Comparison of ENCODE assay signal across 1 cellular context in the genomic region with DNA sequence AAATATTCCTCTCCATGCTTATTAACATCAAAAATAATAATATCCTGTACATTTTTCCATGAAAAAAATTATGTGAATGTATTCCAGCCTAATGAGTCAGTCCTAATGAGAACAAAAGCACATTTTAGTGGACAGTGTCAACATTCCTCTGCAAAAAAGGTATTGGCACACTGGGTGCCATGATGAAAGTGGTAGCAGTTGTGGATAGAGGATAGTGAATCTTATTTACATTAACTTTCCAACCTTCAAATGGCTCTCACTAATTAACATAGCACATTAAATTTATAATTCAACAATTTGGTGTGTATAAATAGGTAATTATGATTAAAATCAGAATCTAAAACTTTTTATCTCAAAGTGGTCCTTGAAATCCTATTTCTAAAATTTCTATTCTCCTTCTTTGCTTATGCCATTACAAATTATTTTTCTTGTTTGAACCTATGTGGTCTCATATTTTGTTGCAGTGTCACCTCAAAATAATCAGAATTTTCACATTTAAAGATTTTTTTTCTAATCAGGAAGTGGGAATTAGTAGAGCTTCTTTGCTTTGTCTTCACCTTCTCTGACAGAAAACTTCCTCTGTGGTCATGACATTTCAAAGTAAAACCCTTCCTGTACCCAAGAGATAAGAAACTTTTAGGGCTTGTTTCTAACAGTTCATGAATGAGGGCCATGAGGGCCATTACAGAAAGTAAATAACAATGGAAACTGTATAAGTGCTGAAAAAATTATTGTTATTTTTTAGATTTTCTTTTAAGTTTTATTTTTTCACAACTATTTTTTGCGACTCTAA.
TF ChIP-seq lines count a peak whose summit lies in the region.

No MANE protein-coding gene starts in this region.

TF ChIP-seq in K562, 482 proteins besides CTCF, POLR2A, EP300 and RAD21 (continued from another document and continues in another):
- TF ChIP-seq, protein P1, sequence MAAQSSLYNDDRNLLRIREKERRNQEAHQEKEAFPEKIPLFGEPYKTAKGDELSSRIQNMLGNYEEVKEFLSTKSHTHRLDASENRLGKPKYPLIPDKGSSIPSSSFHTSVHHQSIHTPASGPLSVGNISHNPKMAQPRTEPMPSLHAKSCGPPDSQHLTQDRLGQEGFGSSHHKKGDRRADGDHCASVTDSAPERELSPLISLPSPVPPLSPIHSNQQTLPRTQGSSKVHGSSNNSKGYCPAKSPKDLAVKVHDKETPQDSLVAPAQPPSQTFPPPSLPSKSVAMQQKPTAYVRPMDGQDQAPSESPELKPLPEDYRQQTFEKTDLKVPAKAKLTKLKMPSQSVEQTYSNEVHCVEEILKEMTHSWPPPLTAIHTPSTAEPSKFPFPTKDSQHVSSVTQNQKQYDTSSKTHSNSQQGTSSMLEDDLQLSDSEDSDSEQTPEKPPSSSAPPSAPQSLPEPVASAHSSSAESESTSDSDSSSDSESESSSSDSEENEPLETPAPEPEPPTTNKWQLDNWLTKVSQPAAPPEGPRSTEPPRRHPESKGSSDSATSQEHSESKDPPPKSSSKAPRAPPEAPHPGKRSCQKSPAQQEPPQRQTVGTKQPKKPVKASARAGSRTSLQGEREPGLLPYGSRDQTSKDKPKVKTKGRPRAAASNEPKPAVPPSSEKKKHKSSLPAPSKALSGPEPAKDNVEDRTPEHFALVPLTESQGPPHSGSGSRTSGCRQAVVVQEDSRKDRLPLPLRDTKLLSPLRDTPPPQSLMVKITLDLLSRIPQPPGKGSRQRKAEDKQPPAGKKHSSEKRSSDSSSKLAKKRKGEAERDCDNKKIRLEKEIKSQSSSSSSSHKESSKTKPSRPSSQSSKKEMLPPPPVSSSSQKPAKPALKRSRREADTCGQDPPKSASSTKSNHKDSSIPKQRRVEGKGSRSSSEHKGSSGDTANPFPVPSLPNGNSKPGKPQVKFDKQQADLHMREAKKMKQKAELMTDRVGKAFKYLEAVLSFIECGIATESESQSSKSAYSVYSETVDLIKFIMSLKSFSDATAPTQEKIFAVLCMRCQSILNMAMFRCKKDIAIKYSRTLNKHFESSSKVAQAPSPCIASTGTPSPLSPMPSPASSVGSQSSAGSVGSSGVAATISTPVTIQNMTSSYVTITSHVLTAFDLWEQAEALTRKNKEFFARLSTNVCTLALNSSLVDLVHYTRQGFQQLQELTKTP (IDR thresholded peaks at IDR 0.05; ENCODE audit: low read depth in 1 of 2, partially characterized antibody in 2 of 2), result peak in 1 of 2 experiments; percentile 44
- TF ChIP-seq, protein P2, sequence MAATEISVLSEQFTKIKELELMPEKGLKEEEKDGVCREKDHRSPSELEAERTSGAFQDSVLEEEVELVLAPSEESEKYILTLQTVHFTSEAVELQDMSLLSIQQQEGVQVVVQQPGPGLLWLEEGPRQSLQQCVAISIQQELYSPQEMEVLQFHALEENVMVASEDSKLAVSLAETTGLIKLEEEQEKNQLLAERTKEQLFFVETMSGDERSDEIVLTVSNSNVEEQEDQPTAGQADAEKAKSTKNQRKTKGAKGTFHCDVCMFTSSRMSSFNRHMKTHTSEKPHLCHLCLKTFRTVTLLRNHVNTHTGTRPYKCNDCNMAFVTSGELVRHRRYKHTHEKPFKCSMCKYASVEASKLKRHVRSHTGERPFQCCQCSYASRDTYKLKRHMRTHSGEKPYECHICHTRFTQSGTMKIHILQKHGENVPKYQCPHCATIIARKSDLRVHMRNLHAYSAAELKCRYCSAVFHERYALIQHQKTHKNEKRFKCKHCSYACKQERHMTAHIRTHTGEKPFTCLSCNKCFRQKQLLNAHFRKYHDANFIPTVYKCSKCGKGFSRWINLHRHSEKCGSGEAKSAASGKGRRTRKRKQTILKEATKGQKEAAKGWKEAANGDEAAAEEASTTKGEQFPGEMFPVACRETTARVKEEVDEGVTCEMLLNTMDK (IDR thresholded peaks at IDR 0.05; ENCODE audit: borderline replicate concordance, insufficient read depth, low read depth, low read length, poor library complexity, severe bottlenecking), result no peak
- no peak for TF ChIP-seq NR2C2 (CRISPR knock-in tag; IDR thresholded peaks at IDR 0.05)
- TF ChIP-seq NR2C2 (tag; IDR thresholded peaks at IDR 0.05), result peak; percentile 49; the same call in 1 of the 2 replicates
- TF ChIP-seq IFI16 (CRISPR knock-in tag; IDR thresholded peaks at IDR 0.05), result no peak
- TF ChIP-seq KAT8 (IDR thresholded peaks at IDR 0.05; ENCODE audit: low read depth), result no peak
- TF ChIP-seq, protein P3, sequence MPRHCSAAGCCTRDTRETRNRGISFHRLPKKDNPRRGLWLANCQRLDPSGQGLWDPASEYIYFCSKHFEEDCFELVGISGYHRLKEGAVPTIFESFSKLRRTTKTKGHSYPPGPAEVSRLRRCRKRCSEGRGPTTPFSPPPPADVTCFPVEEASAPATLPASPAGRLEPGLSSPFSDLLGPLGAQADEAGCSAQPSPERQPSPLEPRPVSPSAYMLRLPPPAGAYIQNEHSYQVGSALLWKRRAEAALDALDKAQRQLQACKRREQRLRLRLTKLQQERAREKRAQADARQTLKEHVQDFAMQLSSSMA (CRISPR knock-in tag; IDR thresholded peaks at IDR 0.05), result no peak
- TF ChIP-seq ZNF274 (IDR thresholded peaks at IDR 0.05; ENCODE audit: borderline replicate concordance, low read depth, low read length), result no peak
- 0 out of 2 replicates have a peak, but pooled peaks have one; percentile 33 for TF ChIP-seq ZNF41 (CRISPR knock-in tag; conservative IDR thresholded peaks at IDR 0.05)
- TF ChIP-seq HDAC3 (IDR thresholded peaks at IDR 0.05; ENCODE audit: borderline replicate concordance, partially characterized antibody), result peak; percentile 84
- no peak for TF ChIP-seq TAF1 (IDR thresholded peaks at IDR 0.05; ENCODE audit: control insufficient read depth, extremely low read depth, insufficient read depth, low read length, severe bottlenecking)
- no peak for TF ChIP-seq RBBP5 (IDR thresholded peaks at IDR 0.05; ENCODE audit: borderline replicate concordance, insufficient read depth, low read length, poor library complexity, severe bottlenecking)
- TF ChIP-seq KLF10 (CRISPR knock-in tag; IDR thresholded peaks at IDR 0.05), result no peak
- no peak for TF ChIP-seq ZNF140 (CRISPR knock-in tag; IDR thresholded peaks at IDR 0.05)
- no peak for TF ChIP-seq CSDE1 (IDR thresholded peaks at IDR 0.05)
- peak; percentile 83 for TF ChIP-seq ELF1 (tag; IDR thresholded peaks at IDR 0.05)
- peak; percentile 73 for TF ChIP-seq POLR2AphosphoS5 (IDR thresholded peaks at IDR 0.05; ENCODE audit: control insufficient read depth, insufficient read depth, low read depth, low read length)
- TF ChIP-seq, protein P4, sequence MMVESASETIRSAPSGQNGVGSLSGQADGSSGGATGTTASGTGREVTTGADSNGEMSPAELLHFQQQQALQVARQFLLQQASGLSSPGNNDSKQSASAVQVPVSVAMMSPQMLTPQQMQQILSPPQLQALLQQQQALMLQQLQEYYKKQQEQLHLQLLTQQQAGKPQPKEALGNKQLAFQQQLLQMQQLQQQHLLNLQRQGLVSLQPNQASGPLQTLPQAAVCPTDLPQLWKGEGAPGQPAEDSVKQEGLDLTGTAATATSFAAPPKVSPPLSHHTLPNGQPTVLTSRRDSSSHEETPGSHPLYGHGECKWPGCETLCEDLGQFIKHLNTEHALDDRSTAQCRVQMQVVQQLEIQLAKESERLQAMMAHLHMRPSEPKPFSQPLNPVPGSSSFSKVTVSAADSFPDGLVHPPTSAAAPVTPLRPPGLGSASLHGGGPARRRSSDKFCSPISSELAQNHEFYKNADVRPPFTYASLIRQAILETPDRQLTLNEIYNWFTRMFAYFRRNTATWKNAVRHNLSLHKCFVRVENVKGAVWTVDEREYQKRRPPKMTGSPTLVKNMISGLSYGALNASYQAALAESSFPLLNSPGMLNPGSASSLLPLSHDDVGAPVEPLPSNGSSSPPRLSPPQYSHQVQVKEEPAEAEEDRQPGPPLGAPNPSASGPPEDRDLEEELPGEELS (CRISPR knock-in tag; IDR thresholded peaks at IDR 0.05; ENCODE audit: borderline replicate concordance), result no peak
- no peak for TF ChIP-seq ZNF124 (CRISPR knock-in tag; IDR thresholded peaks at IDR 0.05)
- TF ChIP-seq KDM5B (IDR thresholded peaks at IDR 0.05; ENCODE audit: insufficient replicate concordance, low read depth, low read length), result no peak
- TF ChIP-seq, protein P5, sequence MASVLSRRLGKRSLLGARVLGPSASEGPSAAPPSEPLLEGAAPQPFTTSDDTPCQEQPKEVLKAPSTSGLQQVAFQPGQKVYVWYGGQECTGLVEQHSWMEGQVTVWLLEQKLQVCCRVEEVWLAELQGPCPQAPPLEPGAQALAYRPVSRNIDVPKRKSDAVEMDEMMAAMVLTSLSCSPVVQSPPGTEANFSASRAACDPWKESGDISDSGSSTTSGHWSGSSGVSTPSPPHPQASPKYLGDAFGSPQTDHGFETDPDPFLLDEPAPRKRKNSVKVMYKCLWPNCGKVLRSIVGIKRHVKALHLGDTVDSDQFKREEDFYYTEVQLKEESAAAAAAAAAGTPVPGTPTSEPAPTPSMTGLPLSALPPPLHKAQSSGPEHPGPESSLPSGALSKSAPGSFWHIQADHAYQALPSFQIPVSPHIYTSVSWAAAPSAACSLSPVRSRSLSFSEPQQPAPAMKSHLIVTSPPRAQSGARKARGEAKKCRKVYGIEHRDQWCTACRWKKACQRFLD (CRISPR knock-in tag; IDR thresholded peaks at IDR 0.05), result peak; percentile 90
- TF ChIP-seq MAFK (IDR thresholded peaks at IDR 0.05; ENCODE audit: low read length), result peak; percentile 40; the same call in 1 of the 2 replicates
- no peak for TF ChIP-seq ILK (tag; IDR thresholded peaks at IDR 0.05; ENCODE audit: borderline replicate concordance, low read depth)
- TF ChIP-seq ZNF77 (CRISPR knock-in tag; IDR thresholded peaks at IDR 0.05), result no peak
- peak; percentile 91 for TF ChIP-seq CC2D1A (IDR thresholded peaks at IDR 0.05)
- no peak for TF ChIP-seq PPARD (CRISPR knock-in tag; IDR thresholded peaks at IDR 0.05)
- TF ChIP-seq, protein P6, sequence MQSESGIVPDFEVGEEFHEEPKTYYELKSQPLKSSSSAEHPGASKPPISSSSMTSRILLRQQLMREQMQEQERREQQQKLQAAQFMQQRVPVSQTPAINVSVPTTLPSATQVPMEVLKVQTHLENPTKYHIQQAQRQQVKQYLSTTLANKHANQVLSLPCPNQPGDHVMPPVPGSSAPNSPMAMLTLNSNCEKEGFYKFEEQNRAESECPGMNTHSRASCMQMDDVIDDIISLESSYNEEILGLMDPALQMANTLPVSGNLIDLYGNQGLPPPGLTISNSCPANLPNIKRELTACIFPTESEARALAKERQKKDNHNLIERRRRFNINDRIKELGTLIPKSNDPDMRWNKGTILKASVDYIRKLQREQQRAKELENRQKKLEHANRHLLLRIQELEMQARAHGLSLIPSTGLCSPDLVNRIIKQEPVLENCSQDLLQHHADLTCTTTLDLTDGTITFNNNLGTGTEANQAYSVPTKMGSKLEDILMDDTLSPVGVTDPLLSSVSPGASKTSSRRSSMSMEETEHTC (IDR thresholded peaks at IDR 0.05), result no peak
- TF ChIP-seq, protein P7, sequence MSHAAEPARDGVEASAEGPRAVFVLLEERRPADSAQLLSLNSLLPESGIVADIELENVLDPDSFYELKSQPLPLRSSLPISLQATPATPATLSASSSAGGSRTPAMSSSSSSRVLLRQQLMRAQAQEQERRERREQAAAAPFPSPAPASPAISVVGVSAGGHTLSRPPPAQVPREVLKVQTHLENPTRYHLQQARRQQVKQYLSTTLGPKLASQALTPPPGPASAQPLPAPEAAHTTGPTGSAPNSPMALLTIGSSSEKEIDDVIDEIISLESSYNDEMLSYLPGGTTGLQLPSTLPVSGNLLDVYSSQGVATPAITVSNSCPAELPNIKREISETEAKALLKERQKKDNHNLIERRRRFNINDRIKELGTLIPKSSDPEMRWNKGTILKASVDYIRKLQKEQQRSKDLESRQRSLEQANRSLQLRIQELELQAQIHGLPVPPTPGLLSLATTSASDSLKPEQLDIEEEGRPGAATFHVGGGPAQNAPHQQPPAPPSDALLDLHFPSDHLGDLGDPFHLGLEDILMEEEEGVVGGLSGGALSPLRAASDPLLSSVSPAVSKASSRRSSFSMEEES (CRISPR knock-in tag; IDR thresholded peaks at IDR 0.05), result no peak
- no peak for TF ChIP-seq COPS2 (conservative IDR thresholded peaks at IDR 0.05)
- peak; percentile 73; the same call in 1 of the 2 replicates for TF ChIP-seq ZKSCAN8 (CRISPR knock-in tag; IDR thresholded peaks at IDR 0.05)
- no peak for TF ChIP-seq POLR2AphosphoS2 (IDR thresholded peaks at IDR 0.05; ENCODE audit: low read length)
- no peak for TF ChIP-seq RBM22 (IDR thresholded peaks at IDR 0.05; ENCODE audit: low read depth, low read length, poor library complexity, severe bottlenecking)
- TF ChIP-seq, protein P8, sequence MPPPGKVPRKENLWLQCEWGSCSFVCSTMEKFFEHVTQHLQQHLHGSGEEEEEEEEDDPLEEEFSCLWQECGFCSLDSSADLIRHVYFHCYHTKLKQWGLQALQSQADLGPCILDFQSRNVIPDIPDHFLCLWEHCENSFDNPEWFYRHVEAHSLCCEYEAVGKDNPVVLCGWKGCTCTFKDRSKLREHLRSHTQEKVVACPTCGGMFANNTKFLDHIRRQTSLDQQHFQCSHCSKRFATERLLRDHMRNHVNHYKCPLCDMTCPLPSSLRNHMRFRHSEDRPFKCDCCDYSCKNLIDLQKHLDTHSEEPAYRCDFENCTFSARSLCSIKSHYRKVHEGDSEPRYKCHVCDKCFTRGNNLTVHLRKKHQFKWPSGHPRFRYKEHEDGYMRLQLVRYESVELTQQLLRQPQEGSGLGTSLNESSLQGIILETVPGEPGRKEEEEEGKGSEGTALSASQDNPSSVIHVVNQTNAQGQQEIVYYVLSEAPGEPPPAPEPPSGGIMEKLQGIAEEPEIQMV (tag; conservative IDR thresholded peaks at IDR 0.05; ENCODE audit: low read depth), result 0 out of 2 replicates have a peak, but pooled peaks have one; percentile 26
- TF ChIP-seq NCOA1 (IDR thresholded peaks at IDR 0.05; ENCODE audit: low read depth), result peak; percentile 58; the same call in 1 of the 2 replicates
- no peak for TF ChIP-seq POLR3G (IDR thresholded peaks at IDR 0.05; ENCODE audit: extremely low read depth, insufficient read length, insufficient replicate concordance)
- TF ChIP-seq, protein P9, sequence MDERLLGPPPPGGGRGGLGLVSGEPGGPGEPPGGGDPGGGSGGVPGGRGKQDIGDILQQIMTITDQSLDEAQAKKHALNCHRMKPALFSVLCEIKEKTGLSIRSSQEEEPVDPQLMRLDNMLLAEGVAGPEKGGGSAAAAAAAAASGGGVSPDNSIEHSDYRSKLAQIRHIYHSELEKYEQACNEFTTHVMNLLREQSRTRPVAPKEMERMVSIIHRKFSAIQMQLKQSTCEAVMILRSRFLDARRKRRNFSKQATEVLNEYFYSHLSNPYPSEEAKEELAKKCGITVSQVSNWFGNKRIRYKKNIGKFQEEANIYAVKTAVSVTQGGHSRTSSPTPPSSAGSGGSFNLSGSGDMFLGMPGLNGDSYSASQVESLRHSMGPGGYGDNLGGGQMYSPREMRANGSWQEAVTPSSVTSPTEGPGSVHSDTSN (CRISPR knock-in tag; IDR thresholded peaks at IDR 0.05; ENCODE audit: low read depth), result no peak
- TF ChIP-seq, protein P9 (tag; conservative IDR thresholded peaks at IDR 0.05; ENCODE audit: low read depth), result peak; percentile 87
